ENCODE assay signal across 2 cellular contexts in the genomic region with DNA sequence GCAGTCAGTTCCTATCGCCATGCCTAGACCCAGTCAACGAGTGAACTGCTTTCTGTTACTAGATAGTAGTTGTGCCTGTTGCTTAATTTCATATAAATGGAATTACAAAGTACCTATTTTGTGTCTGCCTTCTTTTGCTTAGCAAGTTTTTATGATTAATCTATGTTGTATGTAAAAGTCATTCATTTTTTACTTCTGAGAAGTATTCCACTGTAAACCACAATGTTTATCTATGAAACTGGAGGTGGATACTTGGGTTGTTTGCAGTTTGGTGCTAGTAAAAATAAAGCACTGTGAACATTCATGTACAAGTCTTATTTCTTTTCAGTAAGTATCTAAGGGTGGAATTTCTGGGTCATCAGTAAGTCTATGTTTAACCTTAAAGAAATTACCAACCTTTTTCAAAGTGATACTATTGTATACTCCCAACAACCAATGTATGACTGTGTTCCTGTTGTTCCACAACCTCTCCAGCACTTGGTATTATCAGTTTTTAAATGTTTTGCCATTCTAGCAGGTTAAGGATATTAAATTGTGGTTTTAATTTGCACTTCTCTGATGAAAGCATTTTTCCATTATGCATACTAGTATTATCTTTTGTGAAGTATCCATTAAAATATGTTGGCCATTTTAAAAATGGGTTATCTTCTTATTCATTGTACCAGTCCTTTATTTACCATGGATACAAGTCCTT.
TF ChIP-seq lines count a peak whose summit lies in the region.

No MANE protein-coding gene starts in this region.

TF ChIP-seq in HepG2, 621 proteins besides CTCF, POLR2A, EP300 and RAD21 (continued from another document):
- TF ChIP-seq, protein P1, sequence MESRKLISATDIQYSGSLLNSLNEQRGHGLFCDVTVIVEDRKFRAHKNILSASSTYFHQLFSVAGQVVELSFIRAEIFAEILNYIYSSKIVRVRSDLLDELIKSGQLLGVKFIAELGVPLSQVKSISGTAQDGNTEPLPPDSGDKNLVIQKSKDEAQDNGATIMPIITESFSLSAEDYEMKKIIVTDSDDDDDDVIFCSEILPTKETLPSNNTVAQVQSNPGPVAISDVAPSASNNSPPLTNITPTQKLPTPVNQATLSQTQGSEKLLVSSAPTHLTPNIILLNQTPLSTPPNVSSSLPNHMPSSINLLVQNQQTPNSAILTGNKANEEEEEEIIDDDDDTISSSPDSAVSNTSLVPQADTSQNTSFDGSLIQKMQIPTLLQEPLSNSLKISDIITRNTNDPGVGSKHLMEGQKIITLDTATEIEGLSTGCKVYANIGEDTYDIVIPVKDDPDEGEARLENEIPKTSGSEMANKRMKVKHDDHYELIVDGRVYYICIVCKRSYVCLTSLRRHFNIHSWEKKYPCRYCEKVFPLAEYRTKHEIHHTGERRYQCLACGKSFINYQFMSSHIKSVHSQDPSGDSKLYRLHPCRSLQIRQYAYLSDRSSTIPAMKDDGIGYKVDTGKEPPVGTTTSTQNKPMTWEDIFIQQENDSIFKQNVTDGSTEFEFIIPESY (CRISPR knock-in tag; IDR thresholded peaks at IDR 0.05) = no peak
- TF ChIP-seq ZNF773 (CRISPR knock-in tag; IDR thresholded peaks at IDR 0.05; ENCODE audit: borderline replicate concordance) (no peak), ZSCAN5A (CRISPR knock-in tag; IDR thresholded peaks at IDR 0.05; ENCODE audit: borderline replicate concordance) (no peak), ZNF124 (CRISPR knock-in tag; IDR thresholded peaks at IDR 0.05) (no peak), PPARG (CRISPR knock-in tag; conservative IDR thresholded peaks at IDR 0.05) (no peak), SMARCE1 (IDR thresholded peaks at IDR 0.05; ENCODE audit: borderline replicate concordance) (no peak), ZNF724P (CRISPR knock-in tag; IDR thresholded peaks at IDR 0.05; ENCODE audit: borderline replicate concordance) (no peak)

TF ChIP-seq in HEK293T, 16 proteins besides CTCF, POLR2A, EP300 and RAD21 (continued from another document):
- TF ChIP-seq PKNOX1 (IDR thresholded peaks at IDR 0.05) (no peak), ARNT (IDR thresholded peaks at IDR 0.05) (no peak)
